8 cellular contexts compared by ENCODE assay signal in genomic region chr12:27014859-27015729, GRCh38. TPM values are rescaled to one million over a fixed set of nuclear protein-coding genes. Genes with fewer than 3 reads are reported as not detected.
A peak's percentile ranks its signal among the peaks of the same experiment; 100 is the strongest.
DNase-seq lines count a peak whose midpoint lies in the region; ATAC-seq, FAIRE-seq and TF ChIP-seq lines count a peak whose summit lies in the region.

No MANE protein-coding gene starts in this region.

- TF ChIP-seq CTCF in BE2C (IDR thresholded peaks at IDR 0.05; ENCODE audit: low read depth, low read length) = peak; percentile 36; the same call in 1 of the 2 replicates
- no peak for TF ChIP-seq CTCF in HFFc6 (IDR thresholded peaks at IDR 0.05)
- TF ChIP-seq CTCF in HepG2 (CRISPR knock-in tag; IDR thresholded peaks at IDR 0.05) = no peak
- TF ChIP-seq CTCF in thyroid gland (IDR thresholded peaks at IDR 0.05) = no peak

- peak; percentile 22 for ATAC-seq in HepG2
- no peak for ATAC-seq in GM18868 (IDR thresholded peaks at IDR 0.05; ENCODE audit: unreplicated experiment)

- H3K4me1 Mint-ChIP-seq in HFFc6 (ENCODE audit: low read depth) = peaks cover 49% of the 10 kb centered on the region

- TF ChIP-seq RAD21 in HepG2 (CRISPR knock-in tag; IDR thresholded peaks at IDR 0.05) = no peak

- peak overlapping the region; percentile 99 for H3K4me2 ChIP-seq in HepG2 (ENCODE audit: low read depth, low read length)

- no peaks in the 10 kb centered on the region for H3K9me3 ChIP-seq in BE2C
- H3K9me3 ChIP-seq in HepG2 (ENCODE audit: low read length) = no peaks in the 10 kb centered on the region
- no peaks in the 10 kb centered on the region for H3K9me3 ChIP-seq in thyroid gland

- TF ChIP-seq EP300 in HepG2 (IDR thresholded peaks at IDR 0.05; ENCODE audit: low read depth in 2 of 2, low read length in 2 of 2) = no peak
- TF ChIP-seq EP300 in HepG2 (CRISPR knock-in tag; IDR thresholded peaks at IDR 0.05; ENCODE audit: borderline replicate concordance) = no peak

- whole genome bisulfite sequencing in HepG2 (ENCODE audit: low lambda C conversion rate) = 5% methylated on average over 12 of the region's 12 CpGs
- 54 to 58% methylated on average over 12 of the region's 12 CpGs for WGBS in thyroid gland, 2 donors

- H3K4me1 ChIP-seq in BE2C = peaks cover 3% of the 10 kb centered on the region; the same call in 1 of the 2 replicates
- peaks cover 59% of the 10 kb centered on the region for H3K4me1 ChIP-seq in HepG2 (ENCODE audit: insufficient read depth, low read length)
- peaks cover 17 to 24% of the 10 kb centered on the region in 2 donors for H3K4me1 ChIP-seq in thyroid gland

- H3K27ac ChIP-seq in angular gyrus (ENCODE audit: low read depth, low read length) (peak overlapping the region; percentile 78), HepG2 (ENCODE audit: extremely low read length, insufficient read depth, low read length) (peak overlapping the region; percentile 72), thyroid gland (peak overlapping the region; percentile 90 to 98 (median 93))

- peak overlapping the region; percentile 98 for H3K4me3 Mint-ChIP-seq in HFFc6

- no peaks in the 10 kb centered on the region for H3K27me3 ChIP-seq in BE2C
- no peaks in the 10 kb centered on the region; a peak in 1 of 5 replicates for H3K27me3 ChIP-seq in HepG2 (ENCODE audit: control insufficient read depth in 1 of 2, insufficient read depth in 2 of 2, low read length in 2 of 2)
- H3K27me3 ChIP-seq in thyroid gland = no peaks in the 10 kb centered on the region

- intact Hi-C loops in HepG2 (cut with micrococcal nuclease; ENCODE audit: unreplicated experiment) (loop anchor here (1.0 kb wide), 3 partner anchors 77 to 291 kb away; partner anchors contain the start of gene FGFR1OP2), thyroid gland (cut with DNase I) (loop anchor here (5.0 kb wide), 1 partner anchor 73 kb away; no protein-coding TSS in a partner anchor)

- peak overlapping the region; percentile 88 for H3K27ac Mint-ChIP-seq in HFFc6

- no TSS peak for BruUV-seq in HepG2 (replicated peaks; lab: Mats Ljungman, UMichigan)

- H4K20me1 ChIP-seq in HepG2 (ENCODE audit: insufficient read depth, low read length) = no peaks in the 10 kb centered on the region

- H3K9me3 Mint-ChIP-seq in HFFc6 = no peaks in the 10 kb centered on the region

- H3K36me3 Mint-ChIP-seq in HFFc6 (ENCODE audit: low read depth) = no peaks in the 10 kb centered on the region

- POLR2A ChIA-PET in HepG2 (lab: Yijun Ruan, JAX) = no interaction called here

- no peaks in the 10 kb centered on the region for H3K36me3 ChIP-seq in BE2C
- H3K36me3 ChIP-seq in HepG2 (replicated peaks in 1 of 2; ENCODE audit: control insufficient read depth in 1 of 2, insufficient read depth in 2 of 2, low read length in 2 of 2) = peaks cover 0 to 1% of the 10 kb centered on the region in 2 experiments; a peak in 2 of 5 replicates
- H3K36me3 ChIP-seq in thyroid gland = no peaks in the 10 kb centered on the region

- peak overlapping the region; percentile 78 for H3K9ac ChIP-seq in HepG2 (ENCODE audit: insufficient read depth, low read depth, low read length)

- in situ Hi-C loops in HepG2 (cut with HindIII; ENCODE audit: extremely low pct_ligation_motif_present, low pct_unique_long_range_greater_than_20kb) = loop anchor here (5.0 kb wide), 1 partner anchor 78 kb away; the partner anchor contains the start of genes FGFR1OP2 and INTS13

- CTCF ChIA-PET in HepG2 (lab: Yijun Ruan, JAX; ENCODE audit: low intra/inter-chr PET ratio, low total read pairs) = interaction anchor here (1.1 to 1.8 kb wide), 2 partner anchors 109 to 162 kb away, joined by 3 to 4 read pairs; no protein-coding TSS in a partner anchor

- no peak for FAIRE-seq in HepG2 (lab: Jason Lieb, UNC)

- H3K27me3 Mint-ChIP-seq in HFFc6 (ENCODE audit: insufficient read depth) = no peaks in the 10 kb centered on the region

- H3K79me2 ChIP-seq in HepG2 (ENCODE audit: insufficient read depth, low read length) = peaks cover 33% of the 10 kb centered on the region

- TF ChIP-seq POLR2A in HepG2 (IDR thresholded peaks at IDR 0.05; ENCODE audit: insufficient read depth in 1 of 2, low read depth in 2 of 2, low read length in 2 of 2) (peak in 1 of 2 experiments; percentile 29; a peak in 1 of 4 replicates), thyroid gland (IDR thresholded peaks at IDR 0.05) (no peak)

- H3K4me3 ChIP-seq in BE2C (ENCODE audit: low read depth, low read length) = peak overlapping the region; percentile 95; the same call in 1 of the 2 replicates
- H3K4me3 ChIP-seq in HepG2 (replicated peaks in 1 of 3; ENCODE audit: insufficient read depth in 1 of 3, low read depth in 2 of 3, low read length in 3 of 3) = peak overlapping the region; percentile 71 to 90 (median 72)
- H3K4me3 ChIP-seq in thyroid gland (replicated peaks in 1 of 3) = peak overlapping the region in 2 of 3 donors; percentile 76 to 78

- no peak for DNase-seq in BE2C
- no peak for DNase-seq in HFFc6
- DNase-seq in HepG2 (ENCODE audit: low spot score) = no peak
- no peak for DNase-seq in thyroid gland
- no peak for DNase-seq in NCI-H1092 treated with DMSO at 0.1 percent for 48 hours (lab: John Stamatoyannopoulos, UW)
- DNase-seq in RKO (ENCODE audit: low spot score) = no peak

- H2AFZ ChIP-seq in HepG2 (ENCODE audit: low read length) = peak overlapping the region; percentile 95

RNA-seq across cellular contexts. Expression of gene TM7SF3, which starts 0.9 kb away (rescaled TPM):
- polyA plus RNA-seq in BE2C (2012; ENCODE audit: insufficient read depth, insufficient read length, low read depth) = 30.9 TPM
- 10 to 100 TPM; 60.7 to 75.5 (median 68.7) TPM for total RNA-seq in HFFc6 (2021; fragmentation: NEBNext Ultra II Directional; extraction: Animal tissue kit (Norgen Biotek cat#: 25700))
- 94.4 and 116 TPM in 2 replicates for total RNA-seq in HepG2 (2016; rRNA removed; fragmentation: Illumina TruSeq; extraction: Trizol)
- 60.4 and 62.2 TPM in 2 replicates for total RNA-seq in HepG2 (2016; cell fraction: cytosol; rRNA removed; fragmentation: Illumina TruSeq; extraction: Trizol; ENCODE audit: low read depth)
- total RNA-seq in HepG2 (2016; cell fraction: insoluble cytoplasmic fraction; rRNA removed; fragmentation: Illumina TruSeq; extraction: Trizol) = 97.5 and 107 TPM in 2 replicates
- 107 and 119 TPM in 2 replicates for total RNA-seq in HepG2 (2016; cell fraction: membrane; rRNA removed; fragmentation: Illumina TruSeq; extraction: Trizol)
- 83.7 and 117 TPM in 2 replicates for total RNA-seq in HepG2 (2016; cell fraction: nucleus; rRNA removed; fragmentation: Illumina TruSeq; extraction: Trizol)
- polyA plus RNA-seq in HepG2 (2011; rRNA removed) = 92.4 and 142 TPM in 2 replicates
- 69.7 and 91.0 TPM in 2 replicates for polyA plus RNA-seq in HepG2 (2011; cell fraction: cytosol; rRNA removed)
- polyA plus RNA-seq in HepG2 (2011; cell fraction: nucleus; rRNA removed) = 57.6 and 67.7 TPM in 2 replicates
- polyA plus RNA-seq in HepG2 (2012) = 42.4 and 42.9 TPM in 2 replicates
- polyA plus RNA-seq in HepG2 (2016; cell fraction: cytosol; fragmentation: Illumina TruSeq; extraction: Trizol; ENCODE audit: low read depth) = 50.6 and 52.5 TPM in 2 replicates
- polyA plus RNA-seq in HepG2 (2016; cell fraction: insoluble cytoplasmic fraction; fragmentation: Illumina TruSeq; extraction: Trizol; ENCODE audit: low read depth) = 80.7 TPM in 2 replicates
- 85.7 and 89.6 TPM in 2 replicates for polyA plus RNA-seq in HepG2 (2016; cell fraction: membrane; fragmentation: Illumina TruSeq; extraction: Trizol; ENCODE audit: low read depth)
- polyA plus RNA-seq in HepG2 (2016; cell fraction: nucleus; fragmentation: Illumina TruSeq; extraction: Trizol; ENCODE audit: insufficient read depth, low read depth) = 126 and 139 TPM in 2 replicates
- 371 and 424 TPM in 2 replicates for polyA minus RNA-seq in HepG2 (2011; rRNA and poly(A)+ RNA removed; ENCODE audit: low replicate concordance)
- 81.5 and 87.6 TPM in 2 replicates for polyA minus RNA-seq in HepG2 (2011; cell fraction: cytosol; rRNA and poly(A)+ RNA removed)
- 59.6 and 73.8 TPM in 2 replicates for polyA minus RNA-seq in HepG2 (2011; cell fraction: nucleus; rRNA and poly(A)+ RNA removed)
- 100 to 1,000 TPM in 1 of 4 donors, 10 to 100 TPM in 3; 69.7 to 213 (median 76.8) TPM for total RNA-seq in thyroid gland

RNA-seq across cellular contexts. Expression of gene MED21, which starts 7.3 kb away (rescaled TPM):
- 20.7 TPM for polyA plus RNA-seq in BE2C (2012; ENCODE audit: insufficient read depth, insufficient read length, low read depth)
- 10 to 100 TPM; 36.1 to 41.4 (median 40.1) TPM for total RNA-seq in HFFc6 (2021; fragmentation: NEBNext Ultra II Directional; extraction: Animal tissue kit (Norgen Biotek cat#: 25700))
- total RNA-seq in HepG2 (2016; rRNA removed; fragmentation: Illumina TruSeq; extraction: Trizol) (34.1 and 56.0 TPM in 2 replicates), thyroid gland (10 to 100 TPM; 49.0 to 92.8 (median 73.8) TPM)
- 9.5 and 9.8 TPM in 2 replicates for total RNA-seq in HepG2 (2016; cell fraction: cytosol; rRNA removed; fragmentation: Illumina TruSeq; extraction: Trizol; ENCODE audit: low read depth)
- 33.2 and 54.7 TPM in 2 replicates for total RNA-seq in HepG2 (2016; cell fraction: insoluble cytoplasmic fraction; rRNA removed; fragmentation: Illumina TruSeq; extraction: Trizol)
- 17.7 and 22.0 TPM in 2 replicates for total RNA-seq in HepG2 (2016; cell fraction: membrane; rRNA removed; fragmentation: Illumina TruSeq; extraction: Trizol)
- 27.3 and 28.4 TPM in 2 replicates for total RNA-seq in HepG2 (2016; cell fraction: nucleus; rRNA removed; fragmentation: Illumina TruSeq; extraction: Trizol)
- polyA plus RNA-seq in HepG2 (2011; rRNA removed) = 19.2 and 19.4 TPM in 2 replicates
- polyA plus RNA-seq in HepG2 (2011; cell fraction: cytosol; rRNA removed) = 9.1 and 13.2 TPM in 2 replicates
- 5.1 and 9.1 TPM in 2 replicates for polyA plus RNA-seq in HepG2 (2011; cell fraction: nucleus; rRNA removed)
- polyA plus RNA-seq in HepG2 (2012) = 19.9 and 21.5 TPM in 2 replicates
- 5.8 and 7.0 TPM in 2 replicates for polyA plus RNA-seq in HepG2 (2016; cell fraction: cytosol; fragmentation: Illumina TruSeq; extraction: Trizol; ENCODE audit: low read depth)
- 44.5 and 48.7 TPM in 2 replicates for polyA plus RNA-seq in HepG2 (2016; cell fraction: insoluble cytoplasmic fraction; fragmentation: Illumina TruSeq; extraction: Trizol; ENCODE audit: low read depth)
- 13.2 and 14.0 TPM in 2 replicates for polyA plus RNA-seq in HepG2 (2016; cell fraction: membrane; fragmentation: Illumina TruSeq; extraction: Trizol; ENCODE audit: low read depth)
- 17.9 and 18.9 TPM in 2 replicates for polyA plus RNA-seq in HepG2 (2016; cell fraction: nucleus; fragmentation: Illumina TruSeq; extraction: Trizol; ENCODE audit: insufficient read depth, low read depth)
- 33.8 and 105 TPM in 2 replicates for polyA minus RNA-seq in HepG2 (2011; rRNA and poly(A)+ RNA removed; ENCODE audit: low replicate concordance)
- 24.2 and 29.0 TPM in 2 replicates for polyA minus RNA-seq in HepG2 (2011; cell fraction: cytosol; rRNA and poly(A)+ RNA removed)
- 38.4 and 40.3 TPM in 2 replicates for polyA minus RNA-seq in HepG2 (2011; cell fraction: nucleus; rRNA and poly(A)+ RNA removed)
